1 cellular context compared by ENCODE assay signal in genomic region chr12:99984271-99985128, GRCh38.
TF ChIP-seq lines count a peak whose summit lies in the region.

ANKS1B (minus strand) TSS chr12:99984936; CDS start chr12:99984237, 699 bp downstream.

TF ChIP-seq in WTC11, 78 proteins besides CTCF, POLR2A, EP300 and RAD21 (continued from another document):
- TF ChIP-seq FOXP4 (CRISPR knock-in tag; IDR thresholded peaks at IDR 0.05) (no peak), ZBTB21 (CRISPR knock-in tag; IDR thresholded peaks at IDR 0.05; ENCODE audit: borderline replicate concordance) (no peak), NFATC4 (CRISPR knock-in tag; IDR thresholded peaks at IDR 0.05) (no peak), TP53 (CRISPR knock-in tag; IDR thresholded peaks at IDR 0.05) (no peak), HMGXB4 (CRISPR knock-in tag; IDR thresholded peaks at IDR 0.05) (peak; percentile 20; the same call in 1 of the 2 replicates)
